In the genomic region with DNA sequence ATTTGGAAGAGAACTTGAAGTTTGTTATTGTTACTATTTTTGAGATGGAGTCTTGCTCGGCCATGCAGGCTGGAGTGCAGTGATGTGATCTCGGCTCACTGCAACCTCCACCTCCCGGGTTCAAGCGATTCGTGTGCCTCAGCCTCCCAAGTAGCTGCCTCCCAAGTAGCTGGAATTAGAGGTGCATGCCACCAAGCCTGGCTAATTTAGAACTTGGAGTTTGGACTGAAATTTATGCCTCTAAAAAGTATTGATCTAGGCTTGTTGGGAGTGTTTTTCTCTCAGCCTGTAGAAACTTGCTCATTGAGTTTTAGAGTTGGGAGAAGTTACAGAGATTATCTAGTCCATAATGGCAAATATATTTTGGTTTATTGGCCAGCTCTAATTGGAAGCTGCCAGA, we compare ENCODE assay signal across 23 cellular contexts. TPM values are rescaled to one million over a fixed set of nuclear protein-coding genes. Genes with fewer than 3 reads are reported as not detected.
DNase-seq lines count a peak whose midpoint lies in the region; ATAC-seq, FAIRE-seq and TF ChIP-seq lines count a peak whose summit lies in the region.
"Had no signal": no experiment of that assay in that cellular context is flagged by ENCODE, and none has a peak within 500 bp of the region (broad histone marks: within the 10 kb centered on the region; RNA-seq: fewer than 3 reads in every experiment).

No MANE protein-coding gene starts in this region.

- no peak overlapping the region for H3K27ac Mint-ChIP-seq in HFFc6
- H3K27ac Mint-ChIP-seq: activated B cell treated with CpG ODN at 0.5 μM for 24 hours, neural progenitor cell had no signal

- H3K4me2 ChIP-seq in BLaER1 treated with 17β-estradiol and CSF1 and Interleukin-3, amounts not matched to agents 10 nM and 100 nM, result peak overlapping the region in 6 of 11 experiments; percentile 2 to 94 (median 88); a peak in 7 of 22 replicates
- H3K4me2 ChIP-seq in K562 (ENCODE audit: insufficient read depth, low read length), result no peak overlapping the region
- H3K4me2 ChIP-seq: neural progenitor cell had no signal

- no TSS peak for BruUV-seq in K562 (replicated peaks; lab: Mats Ljungman, UMichigan)

- no peak overlapping the region for H2AFZ ChIP-seq in K562 (ENCODE audit: low read depth, low read length)
- H2AFZ ChIP-seq: neural progenitor cell had no signal

- H3K27me3 Mint-ChIP-seq in HFFc6 (ENCODE audit: insufficient read depth), result peaks cover 2% of the 10 kb centered on the region; the same call in 1 of the 2 replicates
- H3K27me3 Mint-ChIP-seq: activated B cell treated with CpG ODN at 0.5 μM for 24 hours; activated naive CD8-positive, alpha-beta T cell treated with anti-CD3 and anti-CD28 coated beads, Interleukin-2, amount 10 ng/mL, durations not matched to agents 7 days and 5 days had no signal

- no peaks in the 10 kb centered on the region for H3K27me3 ChIP-seq in BLaER1 treated with 17β-estradiol and CSF1 and Interleukin-3, amounts not matched to agents 10 nM and 100 nM
- no peaks in the 10 kb centered on the region for H3K27me3 ChIP-seq in K562 (ENCODE audit: control insufficient read depth in 2 of 2, insufficient read depth in 2 of 2, low read length in 2 of 2)
- no peaks in the 10 kb centered on the region for H3K27me3 ChIP-seq in muscle layer of duodenum (ENCODE audit: low read depth, low read length)
- H3K27me3 ChIP-seq: foreskin keratinocyte, neural progenitor cell, SJSA1 had no signal

- H3K4me1 Mint-ChIP-seq in HFFc6 (ENCODE audit: low read depth), result peaks cover 55% of the 10 kb centered on the region

- no peaks in the 10 kb centered on the region for H3K9me3 Mint-ChIP-seq in HFFc6
- H3K9me3 Mint-ChIP-seq: activated B cell treated with CpG ODN at 0.5 μM for 24 hours; activated naive CD8-positive, alpha-beta T cell treated with anti-CD3 and anti-CD28 coated beads, Interleukin-2, amount 10 ng/mL, durations not matched to agents 7 days and 5 days had no signal

- in situ Hi-C loops in K562 (cut with MboI), result no loop called here

- no peak overlapping the region for H3K9ac ChIP-seq in BLaER1 treated with 17β-estradiol and CSF1 and Interleukin-3, amounts not matched to agents 10 nM and 100 nM
- no peak overlapping the region for H3K9ac ChIP-seq in K562 (ENCODE audit: insufficient read depth in 1 of 2, low read depth in 2 of 2, low read length in 2 of 2)
- H3K9ac ChIP-seq: neural progenitor cell had no signal

- no peak for TF ChIP-seq RAD21 in K562 (CRISPR knock-in tag; conservative IDR thresholded peaks at IDR 0.05 in 1 of 2, IDR thresholded peaks at IDR 0.05 in 1 of 2)

- ATAC-seq in K562 (no peak), HG02571 (IDR thresholded peaks at IDR 0.05; ENCODE audit: unreplicated experiment) (no peak)
- ATAC-seq: foreskin keratinocyte had no signal

- DNase-seq in HFFc6 (no peak), K562 (ENCODE audit: extremely low read depth in 1 of 4, low spot score in 3 of 4) (no peak), NOMO-1 (lab: John Stamatoyannopoulos, UW; ENCODE audit: unreplicated experiment in 2 of 2) (no peak), ureter (ENCODE audit: low spot score) (no peak), NAMALWA (ENCODE audit: low spot score) (no peak)
- DNase-seq: activated B cell treated with CpG ODN at 0.5 μM for 24 hours; activated naive CD8-positive, alpha-beta T cell treated with anti-CD3 and anti-CD28 coated beads, Interleukin-2, amount 10 ng/mL, durations not matched to agents 7 days and 5 days; dermis blood vessel endothelial cell; DMS79; foreskin keratinocyte; hypothalamus; kidney; mesenchymal stem cell; NCI-H1436; NCI-H2171; stimulated activated CD8-positive, alpha-beta memory T cell treated with anti-CD3 and anti-CD28 coated beads, Interleukin-4, amount 100 ng/mL, for 48 hours; substantia nigra had no signal

- 87% methylated on average over 5 of the region's 5 CpGs for WGBS in K562 (ENCODE audit: insufficient coverage, low coverage, missing lambda C conversion rate)

- no peaks in the 10 kb centered on the region for H3K9me3 ChIP-seq in BLaER1 treated with 17β-estradiol and CSF1 and Interleukin-3, amounts not matched to agents 10 nM and 100 nM (replicated peaks in 1 of 11)
- H3K9me3 ChIP-seq in K562 (replicated peaks; ENCODE audit: control insufficient read depth, insufficient read depth, low read depth, low read length), result no peaks in the 10 kb centered on the region
- no peaks in the 10 kb centered on the region for H3K9me3 ChIP-seq in muscle layer of duodenum (ENCODE audit: control insufficient read depth in 1 of 2, low read length in 2 of 2)
- H3K9me3 ChIP-seq: prostate gland, SJSA1 had no signal

- no peak for TF ChIP-seq EP300 in K562 (IDR thresholded peaks at IDR 0.05; ENCODE audit: low read length)

- no peak overlapping the region for H3K27ac ChIP-seq in BLaER1 treated with 17β-estradiol and CSF1 and Interleukin-3, amounts not matched to agents 10 nM and 100 nM
- H3K27ac ChIP-seq in K562 (ENCODE audit: extremely low read depth, low read depth, low read length), result no peak overlapping the region
- peak overlapping the region; percentile 8 for H3K27ac ChIP-seq in muscle layer of duodenum (ENCODE audit: low read length)
- H3K27ac ChIP-seq: foreskin keratinocyte, neural progenitor cell, prostate gland, SJSA1 had no signal

- no peak for TF ChIP-seq CTCF in HFFc6 (IDR thresholded peaks at IDR 0.05)
- no peak for TF ChIP-seq CTCF in K562 (IDR thresholded peaks at IDR 0.05 in 2 of 3, conservative IDR thresholded peaks at IDR 0.05 in 1 of 3; ENCODE audit: insufficient read depth in 2 of 3, low read depth in 1 of 3, low read length in 3 of 3)

- peaks cover 35 to 51% (median 41%) of the 10 kb centered on the region in 10 experiments for H3K4me1 ChIP-seq in BLaER1 treated with 17β-estradiol and CSF1 and Interleukin-3, amounts not matched to agents 10 nM and 100 nM
- H3K4me1 ChIP-seq in K562 (replicated peaks in 1 of 2; ENCODE audit: control insufficient read depth in 2 of 2, insufficient read depth in 2 of 2, low read length in 2 of 2) (peaks cover 18 to 23% of the 10 kb centered on the region in 2 experiments; a peak in 4 of 5 replicates), muscle layer of duodenum (ENCODE audit: control insufficient read depth in 1 of 2, insufficient read depth in 2 of 2, low read length in 2 of 2) (peaks cover 13 to 43% of the 10 kb centered on the region in 2 donors)
- H3K4me1 ChIP-seq: prostate gland had no signal

- CTCF ChIA-PET in K562 (lab: Yijun Ruan, JAX; ENCODE audit: low intra/inter-chr PET ratio), result no interaction called here

- FAIRE-seq in K562 (lab: Jason Lieb, UNC), result no peak
- FAIRE-seq: kidney had no signal

- peaks cover 42% of the 10 kb centered on the region for H3K36me3 Mint-ChIP-seq in HFFc6 (ENCODE audit: low read depth)

- intact Hi-C loops in K562 (cut with micrococcal nuclease), result no loop called here

- H3K4me3 ChIP-seq in BLaER1 treated with 17β-estradiol and CSF1 and Interleukin-3, amounts not matched to agents 10 nM and 100 nM, result no peak overlapping the region
- no peak overlapping the region for H3K4me3 ChIP-seq in K562
- no peak overlapping the region for H3K4me3 ChIP-seq in muscle layer of duodenum (ENCODE audit: low read depth in 1 of 2, low read length in 2 of 2)
- H3K4me3 ChIP-seq: neural progenitor cell, prostate gland, SJSA1 had no signal

- POLR2A ChIA-PET in K562 (lab: Yijun Ruan, JAX), result interaction anchor here (0.8 to 1.7 kb wide), 3 partner anchors 17 to 34 kb away, joined by 3 to 4 read pairs (median 4); no protein-coding TSS in a partner anchor

- H3K4me3 Mint-ChIP-seq in HFFc6, result 0 out of 2 replicates have a peak overlapping the region, but pooled peaks have one; percentile 10
- H3K4me3 Mint-ChIP-seq: activated B cell treated with CpG ODN at 0.5 μM for 24 hours, neural progenitor cell had no signal

- peaks cover 49 to 75% (median 59%) of the 10 kb centered on the region in 11 experiments for H3K36me3 ChIP-seq in BLaER1 treated with 17β-estradiol and CSF1 and Interleukin-3, amounts not matched to agents 10 nM and 100 nM
- peaks cover 46% of the 10 kb centered on the region for H3K36me3 ChIP-seq in K562 (ENCODE audit: control insufficient read depth, insufficient read depth, low read length)
- H3K36me3 ChIP-seq in muscle layer of duodenum (ENCODE audit: control insufficient read depth in 1 of 2, insufficient read depth in 2 of 2, low read length in 2 of 2), result peaks cover 9 to 19% of the 10 kb centered on the region in 2 donors
- H3K36me3 ChIP-seq: prostate gland had no signal

- H3K79me2 ChIP-seq in K562 (ENCODE audit: control insufficient read depth, insufficient read depth, low read length), result peaks cover 70% of the 10 kb centered on the region

- TF ChIP-seq POLR2A in K562 (conservative IDR thresholded peaks at IDR 0.05), result no peak

- no peaks in the 10 kb centered on the region for H3K9me1 ChIP-seq in K562 (ENCODE audit: control insufficient read depth, insufficient read depth, low read length)

- H4K20me1 ChIP-seq in BLaER1 treated with 17β-estradiol and CSF1 and Interleukin-3, amounts not matched to agents 10 nM and 100 nM, result peaks cover 61 to 85% (median 77%) of the 10 kb centered on the region in 11 experiments
- peaks cover 10% of the 10 kb centered on the region; the same call in 1 of the 2 replicates for H4K20me1 ChIP-seq in K562 (replicated peaks; ENCODE audit: control insufficient read depth, insufficient read depth, low read length)

TF ChIP-seq in K562, 482 proteins besides CTCF, POLR2A, EP300 and RAD21 (continues in another document):
- TF ChIP-seq RBFOX2 (IDR thresholded peaks at IDR 0.05; ENCODE audit: low read depth, low read length), result peak; percentile 24; the same call in 1 of the 2 replicates
- TF ChIP-seq RBM34 (IDR thresholded peaks at IDR 0.05; ENCODE audit: borderline replicate concordance, insufficient read depth, low read length), result no peak

RNA-seq across cellular contexts. Expression of a gene that starts 4.1 kb away (rescaled TPM):
- 10 to 100 TPM; 55.0 to 63.3 (median 59.1) TPM for total RNA-seq in HFFc6 (2021; fragmentation: NEBNext Ultra II Directional; extraction: Animal tissue kit (Norgen Biotek cat#: 25700))
- total RNA-seq in K562 (2011; cell fraction: chromatin; rRNA removed; ENCODE audit: low replicate concordance), result 71.0 and 115 TPM in 2 replicates
- 13.7 and 67.9 TPM in 2 replicates for total RNA-seq in K562 (2011; cell fraction: nucleolus; rRNA removed)
- total RNA-seq in K562 (2011; cell fraction: nucleoplasm; rRNA removed), result 29.8 and 33.7 TPM in 2 replicates
- total RNA-seq in K562 (2014; rRNA removed) (20.5 and 22.9 TPM in 2 replicates), K562 (2014; rRNA removed; fragmentation: Illumina TruSeq; extraction: Trizol) (53.0 and 56.7 TPM in 2 replicates), K562 (2015; rRNA removed; fragmentation: Illumina TruSeq; extraction: Trizol) (44.4 and 52.5 TPM in 2 replicates), K562 (2021) (40.2 and 41.6 TPM in 2 replicates), ureter (65.0 TPM)
- polyA plus RNA-seq in K562 (2011; rRNA removed) (14.3 and 17.5 TPM in 2 replicates), K562 (2014; fragmentation: Illumina TruSeq; extraction: Trizol) (27.5 and 33.2 TPM in 2 replicates), K562 (2014; fragmentation: Nextera tagmentation; extraction: Ambion mirVana) (10 to 100 TPM in 1 of 2 experiments, 1 to 10 TPM in 1; 7.5 to 13.1 TPM), K562 (2014; rRNA removed) (15.3 and 19.0 TPM in 2 replicates)
- polyA plus RNA-seq in K562 (2011; cell fraction: cytosol; rRNA removed), result 3.4 and 5.9 TPM in 2 replicates
- polyA plus RNA-seq in K562 (2011; cell fraction: nucleus; rRNA removed), result 10.8 and 14.6 TPM in 2 replicates
- polyA plus RNA-seq in K562 (2012), result 17.4 and 18.9 TPM in 2 replicates
- polyA minus RNA-seq in K562 (2011; rRNA and poly(A)+ RNA removed), result 54.4 and 70.3 TPM in 2 replicates
- polyA minus RNA-seq in K562 (2011; cell fraction: cytosol; rRNA and poly(A)+ RNA removed), result 16.2 and 19.9 TPM in 2 replicates
- 19.8 and 35.3 TPM in 2 replicates for polyA minus RNA-seq in K562 (2011; cell fraction: nucleus; rRNA and poly(A)+ RNA removed)
